Comparison of ENCODE assay signal across 1 cellular context in the genomic region with DNA sequence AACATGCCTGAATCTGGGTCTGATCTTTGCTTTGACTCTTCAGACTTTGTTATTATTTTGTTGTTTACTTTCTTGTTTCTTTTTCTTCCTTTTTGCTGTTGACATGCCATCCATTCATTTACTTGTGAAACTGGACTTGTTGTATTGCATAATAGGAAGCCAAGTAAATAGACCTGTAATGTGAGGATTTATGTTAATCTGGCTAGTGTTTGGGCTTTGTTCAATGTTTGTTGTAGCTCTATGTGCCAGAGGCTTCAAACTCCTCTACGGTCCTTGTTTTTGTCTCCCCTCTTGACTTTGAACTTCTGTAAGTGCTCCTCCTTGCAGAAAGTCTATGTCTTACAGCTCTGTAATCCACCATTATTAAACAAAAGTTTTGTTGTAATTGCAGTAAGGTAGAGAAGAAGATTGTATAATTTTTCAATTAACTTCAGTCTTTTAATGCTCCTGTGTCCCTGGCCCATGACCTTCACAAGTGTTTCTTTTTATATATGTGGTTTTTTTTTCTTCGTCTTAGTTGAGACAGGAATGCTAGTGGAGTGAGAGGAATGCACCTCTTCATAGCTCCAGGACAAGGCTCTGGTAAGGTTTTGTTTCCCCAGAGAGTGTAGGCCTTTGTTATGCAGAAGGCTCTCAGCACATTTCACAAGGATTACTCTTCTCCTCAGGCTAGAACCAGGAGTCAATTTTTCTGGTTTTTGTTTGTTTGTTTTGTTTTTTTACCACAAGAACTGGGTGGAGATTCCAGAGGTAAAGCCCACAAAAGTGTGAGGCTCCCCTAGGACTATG.
TF ChIP-seq lines count a peak whose summit lies in the region.

No MANE protein-coding gene starts in this region.

TF ChIP-seq in SK-N-SH treated with all-trans-retinoic acid at 6 μM for 48 hours, 23 proteins besides CTCF, POLR2A, EP300 and RAD21 (continued from another document):
- TF ChIP-seq, protein P1, sequence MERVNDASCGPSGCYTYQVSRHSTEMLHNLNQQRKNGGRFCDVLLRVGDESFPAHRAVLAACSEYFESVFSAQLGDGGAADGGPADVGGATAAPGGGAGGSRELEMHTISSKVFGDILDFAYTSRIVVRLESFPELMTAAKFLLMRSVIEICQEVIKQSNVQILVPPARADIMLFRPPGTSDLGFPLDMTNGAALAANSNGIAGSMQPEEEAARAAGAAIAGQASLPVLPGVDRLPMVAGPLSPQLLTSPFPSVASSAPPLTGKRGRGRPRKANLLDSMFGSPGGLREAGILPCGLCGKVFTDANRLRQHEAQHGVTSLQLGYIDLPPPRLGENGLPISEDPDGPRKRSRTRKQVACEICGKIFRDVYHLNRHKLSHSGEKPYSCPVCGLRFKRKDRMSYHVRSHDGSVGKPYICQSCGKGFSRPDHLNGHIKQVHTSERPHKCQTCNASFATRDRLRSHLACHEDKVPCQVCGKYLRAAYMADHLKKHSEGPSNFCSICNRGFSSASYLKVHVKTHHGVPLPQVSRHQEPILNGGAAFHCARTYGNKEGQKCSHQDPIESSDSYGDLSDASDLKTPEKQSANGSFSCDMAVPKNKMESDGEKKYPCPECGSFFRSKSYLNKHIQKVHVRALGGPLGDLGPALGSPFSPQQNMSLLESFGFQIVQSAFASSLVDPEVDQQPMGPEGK (CRISPR knock-in tag; IDR thresholded peaks at IDR 0.05; ENCODE audit: borderline replicate concordance), result no peak
- TF ChIP-seq TCF4 (CRISPR knock-in tag; IDR thresholded peaks at IDR 0.05; ENCODE audit: borderline replicate concordance) (no peak), CSDC2 (CRISPR knock-in tag; IDR thresholded peaks at IDR 0.05) (no peak)
TF ChIP-seq in SK-N-SH treated with all-trans-retinoic acid at 6 μM for 48 hours: peak in this region for 0.
